Comparison of ENCODE assay signal across 1 cellular context in genomic region chr12:2739832-2740641, GRCh38.
TF ChIP-seq lines count a peak whose summit lies in the region.

No MANE protein-coding gene starts in this region.

TF ChIP-seq in GM23338, 12 proteins besides CTCF, POLR2A, EP300 and RAD21 (continued from another document):
- TF ChIP-seq ETS1 (IDR thresholded peaks at IDR 0.05), result no peak
- TF ChIP-seq ZNF331 (CRISPR knock-in tag; IDR thresholded peaks at IDR 0.05; ENCODE audit: low read depth), result no peak
- TF ChIP-seq POLR2AphosphoS5 (IDR thresholded peaks at IDR 0.05; ENCODE audit: low read depth), result no peak
- no peak for TF ChIP-seq NANOG (IDR thresholded peaks at IDR 0.05; ENCODE audit: borderline replicate concordance)
- no peak for TF ChIP-seq STAT1 (IDR thresholded peaks at IDR 0.05; ENCODE audit: unreplicated experiment)
